11 cellular contexts compared by ENCODE assay signal in genomic region chr12:49871263-49871561, GRCh38. TPM values are rescaled to one million over a fixed set of nuclear protein-coding genes. Genes with fewer than 3 reads are reported as not detected.
"Had no signal": no experiment of that assay in that cellular context is flagged by ENCODE, and none has a peak within 500 bp of the region (broad histone marks: within the 10 kb centered on the region; RNA-seq: fewer than 3 reads in every experiment).

No MANE protein-coding gene starts in this region.

- H3K36me3 ChIP-seq: esophagus squamous epithelium had no signal

- H3K4me1 Mint-ChIP-seq: activated B cell treated with CpG ODN at 0.5 μM for 24 hours; activated CD4-positive, alpha-beta T cell treated with anti-CD3 and anti-CD28 coated beads, Interleukin-2, amount 10 ng/mL, durations not matched to agents 24 days and 14 days had no signal

- H3K4me3 Mint-ChIP-seq: activated B cell treated with CpG ODN at 0.5 μM for 24 hours; activated CD4-positive, alpha-beta T cell treated with anti-CD3 and anti-CD28 coated beads, Interleukin-2, amount 10 ng/mL, durations not matched to agents 24 days and 14 days; nephron progenitor cell; T-helper 1 cell treated with Interleukin-12 subunit alpha and Interleukin-12 subunit beta and Interleukin-4 antibody, amounts not matched to agents 30 μg/mL and 1 μg/mL, for 36 hours had no signal

- H3K27ac ChIP-seq: esophagus squamous epithelium had no signal

- H3K4me3 ChIP-seq: esophagus squamous epithelium had no signal

- DNase-seq: activated B cell treated with CpG ODN at 0.5 μM for 24 hours; activated CD4-positive, alpha-beta T cell treated with anti-CD3 and anti-CD28 coated beads, Interleukin-2, amount 10 ng/mL, durations not matched to agents 24 days and 14 days; activated naive CD4-positive, alpha-beta T cell treated with anti-CD3 and anti-CD28 coated beads, Interleukin-2, amount 50 U/mL, for 16 hours; esophagus squamous epithelium; hypothalamus; nephron progenitor cell; stimulated activated CD4-positive, alpha-beta T cell treated with anti-CD3 and anti-CD28 coated beads, Interleukin-4, amount 100 ng/mL, for 1 hour; stimulated activated naive CD4-positive, alpha-beta T cell treated with Interleukin-2 at 50 U/mL for 16 hours had no signal

- H3K27ac Mint-ChIP-seq: activated B cell treated with CpG ODN at 0.5 μM for 24 hours; activated CD4-positive, alpha-beta T cell treated with anti-CD3 and anti-CD28 coated beads, Interleukin-2, amount 10 ng/mL, durations not matched to agents 24 days and 14 days; activated T-helper 2 cell treated with anti-CD3 and anti-CD28 coated beads, Interferon-gamma antibody, Interleukin-2, Interleukin-4, amounts not matched to agents 10 μg/mL and 5 μg/mL and 100 μg/mL, durations not matched to agents 14 hours and 24 hours and 36 hours; nephron progenitor cell; T-helper 1 cell treated with Interleukin-12 subunit alpha and Interleukin-12 subunit beta and Interleukin-4 antibody, amounts not matched to agents 30 μg/mL and 1 μg/mL, for 36 hours had no signal

- H3K9me3 ChIP-seq: esophagus squamous epithelium had no signal

- H3K9me3 Mint-ChIP-seq: activated B cell treated with CpG ODN at 0.5 μM for 24 hours; activated CD4-positive, alpha-beta T cell treated with anti-CD3 and anti-CD28 coated beads, Interleukin-2, amount 10 ng/mL, durations not matched to agents 24 days and 14 days; activated T-helper 2 cell treated with anti-CD3 and anti-CD28 coated beads, Interferon-gamma antibody, Interleukin-2, Interleukin-4, amounts not matched to agents 10 μg/mL and 5 μg/mL and 100 μg/mL, durations not matched to agents 14 hours and 24 hours and 36 hours; nephron progenitor cell; T-helper 1 cell treated with Interleukin-12 subunit alpha and Interleukin-12 subunit beta and Interleukin-4 antibody, amounts not matched to agents 30 μg/mL and 1 μg/mL, for 36 hours had no signal

RNA-seq across cellular contexts. Expression of gene FAIM2, which starts 32.5 kb away (rescaled TPM):
- total RNA-seq: activated B cell treated with CpG ODN at 0.5 μM for 24 hours, kidney epithelial cell had no signal
